Comparison of ENCODE assay signal across 8 cellular contexts in the genomic region with DNA sequence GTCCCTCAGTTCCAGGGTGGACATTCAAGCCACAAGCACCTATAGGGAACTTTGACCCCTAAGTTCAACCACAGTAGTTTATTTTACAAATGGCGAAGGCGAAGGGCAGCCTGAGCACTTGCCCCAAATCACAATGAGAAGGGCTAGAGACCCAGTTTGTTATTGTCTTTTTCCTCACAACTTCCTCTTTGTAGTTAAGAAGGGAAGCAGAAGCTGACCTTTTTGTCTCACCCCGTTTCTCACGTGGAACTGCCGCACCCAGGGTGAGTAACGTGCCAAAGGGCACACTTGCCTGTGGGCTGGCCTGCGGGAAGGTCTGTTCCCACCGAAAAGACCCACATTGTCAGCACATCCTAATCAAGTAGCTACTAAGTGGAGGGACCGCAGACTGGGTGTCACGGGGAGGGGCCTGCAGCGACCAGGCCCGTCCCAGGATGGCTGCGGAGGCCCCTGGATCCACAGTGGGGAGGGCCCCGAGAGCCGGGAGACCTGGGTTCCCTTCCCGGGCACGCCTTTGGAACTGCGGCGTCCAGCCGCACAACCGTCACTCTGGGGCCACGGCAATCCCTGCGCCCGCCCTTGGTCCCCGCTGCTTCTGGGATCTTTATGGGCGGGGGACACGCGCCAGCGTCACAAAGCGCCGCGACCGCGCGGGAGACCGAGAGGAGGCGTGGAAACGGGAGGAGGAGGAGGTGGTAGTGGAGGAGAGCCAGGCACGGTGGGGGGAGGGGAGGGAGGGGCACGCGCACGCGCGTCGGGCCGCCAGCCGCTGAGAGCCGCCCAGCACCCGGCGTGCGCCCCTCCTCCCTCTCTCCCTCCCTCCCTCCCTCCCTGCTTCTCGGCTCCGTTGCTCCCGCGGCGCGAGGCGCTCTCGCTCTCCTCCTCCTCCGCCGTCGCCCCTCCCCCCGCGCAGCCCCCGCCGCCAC. TPM values are rescaled to one million over a fixed set of nuclear protein-coding genes. Genes with fewer than 3 reads are reported as not detected.
DNase-seq lines count a peak whose midpoint lies in the region; ATAC-seq and TF ChIP-seq lines count a peak whose summit lies in the region.

A gene with protein sequence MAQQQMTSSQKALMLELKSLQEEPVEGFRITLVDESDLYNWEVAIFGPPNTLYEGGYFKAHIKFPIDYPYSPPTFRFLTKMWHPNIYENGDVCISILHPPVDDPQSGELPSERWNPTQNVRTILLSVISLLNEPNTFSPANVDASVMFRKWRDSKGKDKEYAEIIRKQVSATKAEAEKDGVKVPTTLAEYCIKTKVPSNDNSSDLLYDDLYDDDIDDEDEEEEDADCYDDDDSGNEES (plus strand): TSS at position 834 of the 926 bp plus-strand sequence. CDS start 598 bp downstream, outside the sequence.

- H3K27me3 Mint-ChIP-seq in T-helper 1 cell treated with Interleukin-12 subunit alpha and Interleukin-12 subunit beta and Interleukin-4 antibody, amounts not matched to agents 30 μg/mL and 1 μg/mL, for 36 hours (ENCODE audit: low read depth) = peaks cover 6% of the 10 kb centered on the region

- H3K4me1 Mint-ChIP-seq in T-helper 1 cell treated with Interleukin-12 subunit alpha and Interleukin-12 subunit beta and Interleukin-4 antibody, amounts not matched to agents 30 μg/mL and 1 μg/mL, for 36 hours (ENCODE audit: low read depth) = peaks cover 47% of the 10 kb centered on the region

- H3K27ac ChIP-seq in prostate gland = peak within 1 kb of the TSS; percentile 99

- TF ChIP-seq POLR2A in GM15510 (IDR thresholded peaks at IDR 0.05; ENCODE audit: borderline replicate concordance, extremely low read depth, insufficient read length) (peak; percentile 83), prostate gland (IDR thresholded peaks at IDR 0.05) (peak; percentile 65)

- 4% methylated on average over 50 of the region's 66 CpGs for whole genome bisulfite sequencing in prostate gland

- intact Hi-C loops in left cardiac atrium (cut with DNase I) (loop anchor here in 1 of 2 donors (5.0 kb wide), 1 partner anchor 36 kb away; no protein-coding TSS in a partner anchor), prostate gland (cut with DNase I) (loop anchor here (5.0 to 10.0 kb wide), 3 partner anchors 108 to 256 kb away; partner anchors contain the start of gene UBAP2)

- no peaks in the 10 kb centered on the region for H3K27me3 ChIP-seq in prostate gland (replicated peaks; ENCODE audit: insufficient read depth)

- peak within 1 kb of the TSS; percentile 94 for H3K27ac Mint-ChIP-seq in T-helper 1 cell treated with Interleukin-12 subunit alpha and Interleukin-12 subunit beta and Interleukin-4 antibody, amounts not matched to agents 30 μg/mL and 1 μg/mL, for 36 hours

- H3K9me3 ChIP-seq in prostate gland = no peaks in the 10 kb centered on the region

- peak within 1 kb of the TSS; percentile 91 for H3K4me3 Mint-ChIP-seq in T-helper 1 cell treated with Interleukin-12 subunit alpha and Interleukin-12 subunit beta and Interleukin-4 antibody, amounts not matched to agents 30 μg/mL and 1 μg/mL, for 36 hours

- peak within 1 kb of the TSS; percentile 88 to 95 for H3K4me3 ChIP-seq in prostate gland

- no peaks in the 10 kb centered on the region for H3K9me3 Mint-ChIP-seq in T-helper 1 cell treated with Interleukin-12 subunit alpha and Interleukin-12 subunit beta and Interleukin-4 antibody, amounts not matched to agents 30 μg/mL and 1 μg/mL, for 36 hours

- DNase-seq in NCI-H1694 treated with DMSO at 0.1 percent for 48 hours (lab: John Stamatoyannopoulos, UW) (peak; percentile 90), amniotic stem cell (lab: John Stamatoyannopoulos, UW) (peak; percentile 77), left cardiac atrium (peak; percentile 93), prostate gland (ENCODE audit: low spot score) (peak; percentile 89), ureter (ENCODE audit: low spot score) (peak; percentile 96)

- H3K4me1 ChIP-seq in prostate gland (replicated peaks) = no peaks in the 10 kb centered on the region

- ATAC-seq in HG02885 (IDR thresholded peaks at IDR 0.05; ENCODE audit: poor library complexity, unreplicated experiment) (peak; percentile 68), left cardiac atrium (peak; percentile 90 to 91)

- H3K36me3 ChIP-seq in prostate gland = no peaks in the 10 kb centered on the region

- TF ChIP-seq CTCF in prostate gland (IDR thresholded peaks at IDR 0.05) = peak in 1 of 4 experiments; percentile 13

- peaks cover 4% of the 10 kb centered on the region for H3K36me3 Mint-ChIP-seq in T-helper 1 cell treated with Interleukin-12 subunit alpha and Interleukin-12 subunit beta and Interleukin-4 antibody, amounts not matched to agents 30 μg/mL and 1 μg/mL, for 36 hours (ENCODE audit: low read depth)

RNA-seq across cellular contexts. Expression of the gene that starts here (rescaled TPM):
- total RNA-seq in left cardiac atrium (10 to 100 TPM; 30.5 to 33.5 TPM), prostate gland (10 to 100 TPM; 25.6 to 42.7 TPM), ureter (35.6 TPM)

Comparison
In these comparisons a context has a peak if more than half of its experiments do, and no peak if none do; other contexts are left out.
1. Peak in every context shown above with its lines: DNase-seq, ATAC-seq, H3K4me3 ChIP-seq and H3K27ac ChIP-seq.